8 cellular contexts compared by ENCODE assay signal in genomic region chr1:15975805-15976680, GRCh38. TPM values are rescaled to one million over a fixed set of nuclear protein-coding genes. Genes with fewer than 3 reads are reported as not detected.
DNase-seq lines count a peak whose midpoint lies in the region; ATAC-seq and TF ChIP-seq lines count a peak whose summit lies in the region.

Gene ZBTB17 (minus strand): TSS chr1:15976101. CDS start chr1:15948495, 27,606 bp downstream.

- H3K9me3 ChIP-seq in right atrium auricular region (no peaks in the 10 kb centered on the region), psoas muscle (no peaks in the 10 kb centered on the region)

- no peaks in the 10 kb centered on the region for H3K27me3 ChIP-seq in right atrium auricular region
- H3K27me3 ChIP-seq in psoas muscle (ENCODE audit: insufficient read depth in 3 of 3, low read length in 2 of 3): no peaks in the 10 kb centered on the region

- peaks cover 0 to 17% of the 10 kb centered on the region in 2 donors for H3K4me1 ChIP-seq in right atrium auricular region
- peaks cover 11% of the 10 kb centered on the region for H3K4me1 ChIP-seq in psoas muscle
- no peaks in the 10 kb centered on the region for H3K4me1 ChIP-seq in urinary bladder (ENCODE audit: insufficient read depth)

- peak within 1 kb of the TSS; percentile 78 for H3K27ac ChIP-seq in angular gyrus (ENCODE audit: low read depth, low read length)
- peak within 1 kb of the TSS; percentile 84 to 88 for H3K27ac ChIP-seq in right atrium auricular region
- peak within 1 kb of the TSS; percentile 83 for H3K27ac ChIP-seq in psoas muscle
- peak within 1 kb of the TSS; percentile 53 for H3K27ac ChIP-seq in urinary bladder (ENCODE audit: low read depth)

- peak; percentile 77 for ATAC-seq in HG02938 (IDR thresholded peaks at IDR 0.05; ENCODE audit: unreplicated experiment)
- peak; percentile 98 to 99 (median 98) for ATAC-seq in psoas muscle

- peak; percentile 67 for TF ChIP-seq POLR2A in GM15510 (IDR thresholded peaks at IDR 0.05; ENCODE audit: borderline replicate concordance, extremely low read depth, insufficient read length)

- intact Hi-C loops in psoas muscle (cut with DNase I): loop anchor here in 1 of 2 donors (2.0 kb wide), 1 partner anchor 25 kb away; no protein-coding TSS in a partner anchor

- peak; percentile 72 for DNase-seq in NCI-H187 treated with DMSO at 0.1 percent for 48 hours (lab: John Stamatoyannopoulos, UW)
- peak; percentile 91 to 95 (median 93) for DNase-seq in T-helper 2 cell
- peak; percentile 92 for DNase-seq in right atrium auricular region (ENCODE audit: low spot score)
- peak; percentile 95 to 98 for DNase-seq in psoas muscle

- peaks cover 14% of the 10 kb centered on the region for H3K36me3 ChIP-seq in right atrium auricular region
- peaks cover 5 to 20% of the 10 kb centered on the region in 2 donors for H3K36me3 ChIP-seq in psoas muscle (ENCODE audit: insufficient read depth in 1 of 2, low read depth in 1 of 2)
- H3K36me3 ChIP-seq in urinary bladder (ENCODE audit: insufficient read depth): no peaks in the 10 kb centered on the region

- H3K4me3 ChIP-seq in right atrium auricular region (peak within 1 kb of the TSS; percentile 93 to 95), psoas muscle (peak within 1 kb of the TSS; percentile 97), urinary bladder (ENCODE audit: low read depth, low read length) (peak within 1 kb of the TSS; percentile 83)

- WGBS in psoas muscle, 3 donors: 9 to 13% (median 10%) methylated on average over 30 to 47 of the region's 47 CpGs
- WGBS in urinary bladder: 8% methylated on average over 47 of the region's 47 CpGs

- peak in 1 of 2 donors; percentile 6 for TF ChIP-seq CTCF in right atrium auricular region (IDR thresholded peaks at IDR 0.05)
- TF ChIP-seq CTCF in psoas muscle (IDR thresholded peaks at IDR 0.05): no peak

RNA-seq across cellular contexts. Expression of gene ZBTB17, which starts in this region (rescaled TPM):
- 10 to 100 TPM; 14.8 to 27.5 TPM for total RNA-seq in right atrium auricular region
- 10 to 100 TPM; 23.5 to 29.5 (median 26.2) TPM for total RNA-seq in psoas muscle
- 10 to 100 TPM; 32.1 to 44.3 (median 34.2) TPM for polyA plus RNA-seq in psoas muscle
- total RNA-seq in urinary bladder: 17.1 TPM
- polyA plus RNA-seq in urinary bladder: 30.4 TPM

Comparison
In these comparisons a context has a peak if more than half of its experiments do, and no peak if none do; other contexts are left out.
1. Peak in every context shown above with its lines: DNase-seq, ATAC-seq, H3K4me3 ChIP-seq and H3K27ac ChIP-seq.